Comparison of ENCODE assay signal across 8 cellular contexts in genomic region chr10:80260295-80261243, GRCh38. TPM values are rescaled to one million over a fixed set of nuclear protein-coding genes. Genes with fewer than 3 reads are reported as not detected.
DNase-seq lines count a peak whose midpoint lies in the region; ATAC-seq and FAIRE-seq lines count a peak whose summit lies in the region.

No MANE protein-coding gene starts in this region.

- WGBS in small intestine, 3 donors = 54 to 61% (median 55%) methylated on average over 19 of the region's 19 CpGs

- no peak for FAIRE-seq in small intestine (lab: Jason Lieb, UNC)

- no peaks in the 10 kb centered on the region for H3K9me3 ChIP-seq in small intestine (ENCODE audit: control insufficient read depth, low read depth)

- H3K27ac ChIP-seq in small intestine (ENCODE audit: low read depth in 1 of 2, low read length in 1 of 2) = no peak overlapping the region

- ATAC-seq in left cardiac atrium (peak; percentile 34 to 39), GM21381 (IDR thresholded peaks at IDR 0.05; ENCODE audit: unreplicated experiment) (no peak)

- intact Hi-C loops in left cardiac atrium (cut with DNase I) = no loop called here

- H3K4me1 ChIP-seq in small intestine (ENCODE audit: control insufficient read depth in 2 of 2, insufficient read depth in 1 of 2, low read depth in 1 of 2, low read length in 1 of 2) = no peaks in the 10 kb centered on the region

- H3K4me3 ChIP-seq in small intestine (ENCODE audit: low read depth in 1 of 2, low read length in 2 of 2) = no peak overlapping the region

- peak; percentile 69 for DNase-seq in activated CD8-positive, alpha-beta memory T cell treated with anti-CD3 and anti-CD28 coated beads for 24 hours
- DNase-seq in activated CD8-positive, alpha-beta memory T cell treated with anti-CD3 and anti-CD28 coated beads, Interleukin-2, amount 50 U/mL, for 4 hours = no peak
- DNase-seq in Kasumi-1 (lab: John Stamatoyannopoulos, UW) (peak; percentile 16 to 68), left cardiac atrium (no peak), small intestine (peak; percentile 33), NCI-H2171 (lab: John Stamatoyannopoulos, UW) (no peak)
- peak; percentile 59 to 62 for DNase-seq in activated T-cell treated with anti-CD3 and anti-CD28 coated beads, Interleukin-2, amount 50 U/mL, for 48 hours

- H3K36me3 ChIP-seq in small intestine (ENCODE audit: control insufficient read depth in 2 of 2, insufficient read depth in 2 of 2, low read length in 2 of 2) = no peaks in the 10 kb centered on the region

- no peaks in the 10 kb centered on the region for H3K27me3 ChIP-seq in small intestine (ENCODE audit: control insufficient read depth in 2 of 2, insufficient read depth in 2 of 2, low read length in 2 of 2)

RNA-seq across cellular contexts. Expression of gene MAT1A, which starts 28.9 kb away (rescaled TPM):
- under 1 TPM; 0.10 to 0.21 TPM for total RNA-seq in left cardiac atrium
- polyA plus RNA-seq in small intestine = under 1 TPM in 1 of 3 donors, not detected in 2; 0.52 TPM

RNA-seq across cellular contexts. Expression of gene ANXA11, which starts 55.2 kb away (rescaled TPM):
- total RNA-seq in left cardiac atrium = 100 to 1,000 TPM; 327 to 413 TPM
- polyA plus RNA-seq in small intestine = 100 to 1,000 TPM; 142 to 363 (median 277) TPM

Comparison
In these comparisons a context has a peak if more than half of its experiments do, and no peak if none do; other contexts are left out.
1. DNase-seq: peak in activated CD8-positive, alpha-beta memory T cell treated with anti-CD3 and anti-CD28 coated beads for 24 hours (single experiment), Kasumi-1 (2 of 2), activated T-cell treated with anti-CD3 and anti-CD28 coated beads, Interleukin-2, amount 50 U/mL, for 48 hours (2 of 2) and small intestine (single experiment); none in activated CD8-positive, alpha-beta memory T cell treated with anti-CD3 and anti-CD28 coated beads, Interleukin-2, amount 50 U/mL, for 4 hours (single experiment), left cardiac atrium (single experiment) and NCI-H2171 (single experiment).